In genomic region chr7:22234247-22234646, GRCh38 we compare ENCODE assay signal across 19 cellular contexts.
"Had no signal": no experiment of that assay in that cellular context is flagged by ENCODE, and none has a peak within 500 bp of the region (broad histone marks: within the 10 kb centered on the region; RNA-seq: fewer than 3 reads in every experiment).

No MANE protein-coding gene starts in this region.

- H3K9me3 ChIP-seq: breast epithelium, gastrocnemius medialis, heart right ventricle, thyroid gland, uterus had no signal

- H3K4me3 ChIP-seq: breast epithelium, gastrocnemius medialis, heart right ventricle, thyroid gland, uterus had no signal

- H3K4me1 ChIP-seq: breast epithelium, uterus had no signal

- DNase-seq: activated CD4-positive, alpha-beta memory T cell treated with anti-CD3 and anti-CD28 coated beads, Interleukin-2, amount 10 ng/mL, durations not matched to agents 7 days and 5 days; activated CD4-positive, alpha-beta T cell treated with anti-CD3 and anti-CD28 coated beads for 4 hours; activated gamma-delta T cell; activated T-cell treated with anti-CD3 and anti-CD28 coated beads, Interleukin-2, amount 50 U/mL, for 24 hours; cerebellar nuclear complex; effector memory CD4-positive, alpha-beta T cell; gastrocnemius medialis; heart right ventricle; naive B cell; retina; stimulated activated CD4-positive, alpha-beta T cell treated with anti-CD3 and anti-CD28 coated beads, Interleukin-2, amount 100 ng/mL, for 48 hours; stimulated activated naive B cell treated with anti-CD40 and anti-IgM and Interleukin-4, amounts not matched to agents 10 μg/mL and 1 μg/mL and 100 μg/mL, for 72 hours; T-helper 17 cell; thyroid gland; uterus had no signal

- H3K36me3 Mint-ChIP-seq: activated naive CD4-positive, alpha-beta T cell treated with anti-CD3 and anti-CD28 coated beads, Interleukin-2, amount 50 U/mL, for 72 hours; naive B cell; WTC11 had no signal

- H3K36me3 ChIP-seq: breast epithelium, gastrocnemius medialis, heart right ventricle, thyroid gland, uterus had no signal

- H3K27ac ChIP-seq: breast epithelium, gastrocnemius medialis, heart right ventricle, thyroid gland, uterus had no signal

- H3K9me3 Mint-ChIP-seq: activated CD4-positive, alpha-beta memory T cell treated with anti-CD3 and anti-CD28 coated beads, Interleukin-2, amount 10 ng/mL, durations not matched to agents 7 days and 5 days; activated naive CD4-positive, alpha-beta T cell treated with anti-CD3 and anti-CD28 coated beads, Interleukin-2, amount 50 U/mL, for 72 hours; activated T-cell treated with anti-CD3 and anti-CD28 coated beads, Interleukin-2, amount 50 U/mL, for 24 hours; dendritic cell treated with granulocyte-macrophage colony-stimulating factor and Interleukin-4, amounts not matched to agents 40 ng/mL and 50 ng/mL, for 4 days; naive B cell; stimulated activated naive B cell treated with anti-CD40 and anti-IgM and Interleukin-4, amounts not matched to agents 10 μg/mL and 1 μg/mL and 100 μg/mL, for 72 hours; WTC11 had no signal

- H3K4me1 Mint-ChIP-seq: activated CD4-positive, alpha-beta memory T cell treated with anti-CD3 and anti-CD28 coated beads, Interleukin-2, amount 10 ng/mL, durations not matched to agents 7 days and 5 days; naive B cell; stimulated activated naive B cell treated with anti-CD40 and anti-IgM and Interleukin-4, amounts not matched to agents 10 μg/mL and 1 μg/mL and 100 μg/mL, for 72 hours; T-helper 17 cell had no signal

- H3K27me3 Mint-ChIP-seq: dendritic cell treated with granulocyte-macrophage colony-stimulating factor and Interleukin-4, amounts not matched to agents 40 ng/mL and 50 ng/mL, for 4 days; naive B cell; stimulated activated naive B cell treated with anti-CD40 and anti-IgM and Interleukin-4, amounts not matched to agents 10 μg/mL and 1 μg/mL and 100 μg/mL, for 72 hours had no signal

- H3K27me3 ChIP-seq: breast epithelium, gastrocnemius medialis, heart right ventricle, thyroid gland, uterus had no signal

- H3K4me3 Mint-ChIP-seq: activated CD4-positive, alpha-beta memory T cell treated with anti-CD3 and anti-CD28 coated beads, Interleukin-2, amount 10 ng/mL, durations not matched to agents 7 days and 5 days; activated T-cell treated with anti-CD3 and anti-CD28 coated beads, Interleukin-2, amount 50 U/mL, for 24 hours; dendritic cell treated with granulocyte-macrophage colony-stimulating factor and Interleukin-4, amounts not matched to agents 40 ng/mL and 50 ng/mL, for 4 days; naive B cell; stimulated activated naive B cell treated with anti-CD40 and anti-IgM and Interleukin-4, amounts not matched to agents 10 μg/mL and 1 μg/mL and 100 μg/mL, for 72 hours; T-helper 17 cell; WTC11 had no signal

- ATAC-seq: activated naive CD4-positive, alpha-beta T cell treated with anti-CD3 and anti-CD28 coated beads, Interleukin-2, amount 50 U/mL, for 72 hours; gastrocnemius medialis; stimulated activated naive B cell treated with anti-CD40 and anti-IgM and Interleukin-4, amounts not matched to agents 10 μg/mL and 1 μg/mL and 100 μg/mL, for 72 hours; T-helper 17 cell; WTC11 had no signal

- H3K27ac Mint-ChIP-seq: activated CD4-positive, alpha-beta memory T cell treated with anti-CD3 and anti-CD28 coated beads, Interleukin-2, amount 10 ng/mL, durations not matched to agents 7 days and 5 days; activated naive CD4-positive, alpha-beta T cell treated with anti-CD3 and anti-CD28 coated beads, Interleukin-2, amount 50 U/mL, for 72 hours; activated T-cell treated with anti-CD3 and anti-CD28 coated beads, Interleukin-2, amount 50 U/mL, for 24 hours; dendritic cell treated with granulocyte-macrophage colony-stimulating factor and Interleukin-4, amounts not matched to agents 40 ng/mL and 50 ng/mL, for 4 days; naive B cell; stimulated activated naive B cell treated with anti-CD40 and anti-IgM and Interleukin-4, amounts not matched to agents 10 μg/mL and 1 μg/mL and 100 μg/mL, for 72 hours; T-helper 17 cell; WTC11 had no signal
